In the genomic region with DNA sequence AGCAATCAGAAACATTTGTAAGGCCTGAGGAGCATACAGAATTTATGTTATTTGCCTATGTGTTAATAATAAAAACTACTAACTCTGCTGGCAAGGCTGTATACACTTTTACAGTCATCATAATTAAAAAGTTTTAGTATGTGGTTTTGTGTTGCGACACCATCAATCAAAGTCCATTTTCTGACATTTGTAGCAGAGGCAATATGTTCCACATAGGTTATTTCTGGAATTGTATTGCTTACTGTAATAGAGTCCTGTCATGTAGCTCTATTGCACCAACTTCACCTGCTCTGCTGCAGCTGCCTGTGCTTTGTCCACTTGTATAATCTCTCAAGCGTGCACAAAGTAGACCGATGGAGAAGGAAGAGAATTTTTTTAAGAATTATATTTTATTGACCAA, we compare ENCODE assay signal across 16 cellular contexts.
"Had no signal": no experiment of that assay in that cellular context is flagged by ENCODE, and none has a peak within 500 bp of the region (broad histone marks: within the 10 kb centered on the region; RNA-seq: fewer than 3 reads in every experiment).

No MANE protein-coding gene starts in this region.

- H3K27ac ChIP-seq: gastrocnemius medialis, heart right ventricle, left lung, pancreas, sigmoid colon, spleen, upper lobe of right lung had no signal

- DNase-seq: activated CD4-positive, alpha-beta T cell treated with anti-CD3 and anti-CD28 coated beads, Interleukin-2, amount 10 ng/mL, durations not matched to agents 24 days and 14 days; activated CD4-positive, CD25-positive, alpha-beta regulatory T cell; activated CD8-positive, alpha-beta memory T cell treated with anti-CD3 and anti-CD28 coated beads, Interleukin-2, amount 50 U/mL, for 48 hours; activated gamma-delta T cell treated with Interleukin-2 at 50 U/mL for 16 hours; amniotic stem cell; erythroblast; gastrocnemius medialis; heart right ventricle; islet precursor cell; left lung; mammary epithelial cell; naive thymus-derived CD4-positive, alpha-beta T cell; pancreas; sigmoid colon; spleen; upper lobe of right lung had no signal
